1 cellular context compared by ENCODE assay signal in the genomic region with DNA sequence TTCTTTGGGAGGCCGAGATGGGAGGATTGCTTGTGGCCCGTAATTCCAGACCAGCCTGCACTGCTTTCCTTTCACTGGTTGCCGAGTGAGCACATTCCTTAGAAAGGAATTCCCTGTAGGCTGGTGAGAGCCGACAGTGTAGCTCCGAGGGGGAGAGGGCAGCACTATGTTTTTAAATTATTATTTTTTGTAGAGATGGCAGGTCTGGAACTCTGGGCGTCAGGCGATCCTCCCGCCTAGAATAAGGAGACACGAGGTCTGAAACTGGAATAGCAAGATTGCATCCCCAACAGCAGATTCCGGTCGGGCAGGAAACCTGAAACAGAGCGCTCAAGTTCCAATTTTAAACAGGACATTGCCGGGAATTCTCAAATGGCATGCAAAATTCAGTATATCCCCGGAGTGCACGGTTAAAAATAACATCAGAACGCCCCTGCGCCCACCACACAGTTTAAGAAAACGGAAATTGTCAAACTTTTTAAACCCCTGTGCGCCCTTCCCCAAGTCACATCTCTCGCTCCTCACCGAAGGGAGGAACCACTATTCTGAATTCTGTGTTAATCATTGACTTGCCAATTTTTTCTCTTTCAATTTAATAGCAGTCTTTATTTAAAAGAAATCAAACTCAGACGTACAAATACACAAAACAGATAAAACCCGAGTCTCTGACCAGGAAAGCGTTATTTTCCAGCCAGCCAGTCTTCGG.
TF ChIP-seq lines count a peak whose summit lies in the region.

No MANE protein-coding gene starts in this region.

TF ChIP-seq in GM12878, 131 proteins besides CTCF, POLR2A, EP300 and RAD21 (continued from another document):
- TF ChIP-seq MEF2B (IDR thresholded peaks at IDR 0.05; ENCODE audit: partially characterized antibody, poor library complexity, severe bottlenecking) (no peak), SREBF2 (IDR thresholded peaks at IDR 0.05; ENCODE audit: low read length) (no peak), TAF1 (IDR thresholded peaks at IDR 0.05; ENCODE audit: borderline replicate concordance, low read depth, low read length) (no peak), ASH2L (IDR thresholded peaks at IDR 0.05; ENCODE audit: borderline replicate concordance, low read depth) (no peak)
- TF ChIP-seq, protein P1, sequence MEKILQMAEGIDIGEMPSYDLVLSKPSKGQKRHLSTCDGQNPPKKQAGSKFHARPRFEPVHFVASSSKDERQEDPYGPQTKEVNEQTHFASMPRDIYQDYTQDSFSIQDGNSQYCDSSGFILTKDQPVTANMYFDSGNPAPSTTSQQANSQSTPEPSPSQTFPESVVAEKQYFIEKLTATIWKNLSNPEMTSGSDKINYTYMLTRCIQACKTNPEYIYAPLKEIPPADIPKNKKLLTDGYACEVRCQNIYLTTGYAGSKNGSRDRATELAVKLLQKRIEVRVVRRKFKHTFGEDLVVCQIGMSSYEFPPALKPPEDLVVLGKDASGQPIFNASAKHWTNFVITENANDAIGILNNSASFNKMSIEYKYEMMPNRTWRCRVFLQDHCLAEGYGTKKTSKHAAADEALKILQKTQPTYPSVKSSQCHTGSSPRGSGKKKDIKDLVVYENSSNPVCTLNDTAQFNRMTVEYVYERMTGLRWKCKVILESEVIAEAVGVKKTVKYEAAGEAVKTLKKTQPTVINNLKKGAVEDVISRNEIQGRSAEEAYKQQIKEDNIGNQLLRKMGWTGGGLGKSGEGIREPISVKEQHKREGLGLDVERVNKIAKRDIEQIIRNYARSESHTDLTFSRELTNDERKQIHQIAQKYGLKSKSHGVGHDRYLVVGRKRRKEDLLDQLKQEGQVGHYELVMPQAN (conservative IDR thresholded peaks at IDR 0.05), result no peak
- TF ChIP-seq, protein P2, sequence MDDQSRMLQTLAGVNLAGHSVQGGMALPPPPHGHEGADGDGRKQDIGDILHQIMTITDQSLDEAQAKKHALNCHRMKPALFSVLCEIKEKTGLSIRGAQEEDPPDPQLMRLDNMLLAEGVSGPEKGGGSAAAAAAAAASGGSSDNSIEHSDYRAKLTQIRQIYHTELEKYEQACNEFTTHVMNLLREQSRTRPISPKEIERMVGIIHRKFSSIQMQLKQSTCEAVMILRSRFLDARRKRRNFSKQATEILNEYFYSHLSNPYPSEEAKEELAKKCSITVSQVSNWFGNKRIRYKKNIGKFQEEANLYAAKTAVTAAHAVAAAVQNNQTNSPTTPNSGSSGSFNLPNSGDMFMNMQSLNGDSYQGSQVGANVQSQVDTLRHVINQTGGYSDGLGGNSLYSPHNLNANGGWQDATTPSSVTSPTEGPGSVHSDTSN (IDR thresholded peaks at IDR 0.05; ENCODE audit: insufficient replicate concordance, low read depth, low read length), result no peak
